Comparison of ENCODE assay signal across 1 cellular context in the genomic region with DNA sequence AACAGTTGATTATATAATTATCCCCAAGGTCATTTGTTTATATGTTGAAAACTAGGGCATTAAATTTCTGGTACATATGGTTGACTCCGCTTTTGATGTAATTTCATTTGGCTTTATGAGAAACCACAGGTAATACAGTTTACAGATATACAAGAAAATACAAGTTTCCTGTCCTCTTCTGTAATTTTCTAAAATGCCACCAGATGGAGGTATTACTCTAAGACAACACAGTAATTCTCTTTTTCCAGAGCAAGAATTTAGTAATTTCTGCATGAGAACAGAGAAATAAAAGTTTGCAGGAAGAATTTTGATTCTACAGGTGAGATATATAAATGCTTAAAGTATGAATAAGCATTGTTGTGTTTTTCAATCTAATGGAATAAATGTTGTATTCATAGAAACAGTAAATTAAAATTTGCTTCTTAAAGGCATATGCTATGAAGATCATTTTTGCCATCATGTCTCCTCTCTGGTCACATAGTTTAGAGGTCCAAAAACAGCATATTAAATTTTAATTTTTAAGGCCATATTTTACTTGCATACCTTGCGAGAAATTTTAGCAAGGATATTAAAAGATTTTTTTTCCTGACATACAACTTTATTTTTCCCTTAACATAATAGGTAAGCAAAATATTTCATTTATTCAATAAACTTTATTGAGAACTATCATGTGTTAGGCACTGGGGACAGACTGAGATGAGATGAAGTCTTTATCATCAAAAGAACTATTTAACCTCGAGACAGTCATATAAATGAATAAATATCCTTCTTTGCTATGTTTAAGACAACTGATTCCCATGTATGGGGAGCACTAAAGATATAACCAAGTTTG.
TF ChIP-seq lines count a peak whose summit lies in the region.

No MANE protein-coding gene starts in this region.

TF ChIP-seq in HepG2, 621 proteins besides CTCF, POLR2A, EP300 and RAD21 (continued from another document):
- TF ChIP-seq, protein P1, sequence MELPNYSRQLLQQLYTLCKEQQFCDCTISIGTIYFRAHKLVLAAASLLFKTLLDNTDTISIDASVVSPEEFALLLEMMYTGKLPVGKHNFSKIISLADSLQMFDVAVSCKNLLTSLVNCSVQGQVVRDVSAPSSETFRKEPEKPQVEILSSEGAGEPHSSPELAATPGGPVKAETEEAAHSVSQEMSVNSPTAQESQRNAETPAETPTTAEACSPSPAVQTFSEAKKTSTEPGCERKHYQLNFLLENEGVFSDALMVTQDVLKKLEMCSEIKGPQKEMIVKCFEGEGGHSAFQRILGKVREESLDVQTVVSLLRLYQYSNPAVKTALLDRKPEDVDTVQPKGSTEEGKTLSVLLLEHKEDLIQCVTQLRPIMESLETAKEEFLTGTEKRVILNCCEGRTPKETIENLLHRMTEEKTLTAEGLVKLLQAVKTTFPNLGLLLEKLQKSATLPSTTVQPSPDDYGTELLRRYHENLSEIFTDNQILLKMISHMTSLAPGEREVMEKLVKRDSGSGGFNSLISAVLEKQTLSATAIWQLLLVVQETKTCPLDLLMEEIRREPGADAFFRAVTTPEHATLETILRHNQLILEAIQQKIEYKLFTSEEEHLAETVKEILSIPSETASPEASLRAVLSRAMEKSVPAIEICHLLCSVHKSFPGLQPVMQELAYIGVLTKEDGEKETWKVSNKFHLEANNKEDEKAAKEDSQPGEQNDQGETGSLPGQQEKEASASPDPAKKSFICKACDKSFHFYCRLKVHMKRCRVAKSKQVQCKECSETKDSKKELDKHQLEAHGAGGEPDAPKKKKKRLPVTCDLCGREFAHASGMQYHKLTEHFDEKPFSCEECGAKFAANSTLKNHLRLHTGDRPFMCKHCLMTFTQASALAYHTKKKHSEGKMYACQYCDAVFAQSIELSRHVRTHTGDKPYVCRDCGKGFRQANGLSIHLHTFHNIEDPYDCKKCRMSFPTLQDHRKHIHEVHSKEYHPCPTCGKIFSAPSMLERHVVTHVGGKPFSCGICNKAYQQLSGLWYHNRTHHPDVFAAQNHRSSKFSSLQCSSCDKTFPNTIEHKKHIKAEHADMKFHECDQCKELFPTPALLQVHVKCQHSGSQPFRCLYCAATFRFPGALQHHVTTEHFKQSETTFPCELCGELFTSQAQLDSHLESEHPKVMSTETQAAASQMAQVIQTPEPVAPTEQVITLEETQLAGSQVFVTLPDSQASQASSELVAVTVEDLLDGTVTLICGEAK (IDR thresholded peaks at IDR 0.05), result peak; percentile 45
- TF ChIP-seq, protein P1 (CRISPR knock-in tag; IDR thresholded peaks at IDR 0.05), result no peak
- TF ChIP-seq ZNF24 (IDR thresholded peaks at IDR 0.05) (no peak), ZNF749 (CRISPR knock-in tag; IDR thresholded peaks at IDR 0.05; ENCODE audit: borderline replicate concordance) (no peak), ETV6 (CRISPR knock-in tag; conservative IDR thresholded peaks at IDR 0.05) (no peak), SMC3 (IDR thresholded peaks at IDR 0.05; ENCODE audit: low read length) (peak; percentile 89)
